8 cellular contexts compared by ENCODE assay signal in the genomic region with DNA sequence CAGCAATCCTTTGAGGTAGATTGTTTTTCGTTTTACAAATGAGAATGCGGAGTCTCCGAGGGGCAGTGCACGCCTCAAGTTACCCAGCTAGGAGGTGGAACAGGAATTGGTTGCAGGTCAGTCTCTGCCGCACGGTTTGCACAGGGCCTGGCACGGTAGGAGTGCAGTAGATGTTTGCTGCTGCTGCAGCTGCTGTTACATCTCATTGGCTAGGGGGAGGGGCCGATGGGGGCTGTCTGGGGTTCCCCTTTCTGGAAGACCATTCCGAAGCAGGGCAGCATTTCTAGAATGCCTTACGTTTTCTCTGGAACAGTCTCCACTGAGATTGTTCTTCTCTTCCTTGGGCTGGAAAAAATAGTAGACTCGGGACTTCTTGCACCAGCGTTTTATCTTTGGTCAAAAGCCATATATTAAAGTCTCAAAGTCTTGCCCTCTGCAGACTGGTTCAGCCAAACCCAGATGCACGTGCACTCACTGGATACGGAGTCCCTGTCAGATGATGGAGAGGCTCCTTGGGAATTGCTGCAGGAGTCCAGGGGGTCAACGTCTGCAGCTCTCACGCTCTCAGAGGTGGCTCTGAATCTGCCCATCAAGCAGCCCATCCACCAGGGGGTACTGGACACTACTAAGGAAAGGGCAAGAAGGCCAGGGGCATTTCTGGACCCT. TPM values are rescaled to one million over a fixed set of nuclear protein-coding genes. Genes with fewer than 3 reads are reported as not detected.
DNase-seq lines count a peak whose midpoint lies in the region; ATAC-seq and TF ChIP-seq lines count a peak whose summit lies in the region.

No MANE protein-coding gene starts in this region.

- ATAC-seq in HCT116 (no peak), HG02870 (IDR thresholded peaks at IDR 0.05; ENCODE audit: unreplicated experiment) (no peak)

- H3K36me3 Mint-ChIP-seq in endodermal cell (ENCODE audit: low read depth) = peaks cover 17% of the 10 kb centered on the region

- CTCF ChIA-PET in HCT116 (lab: Charles Lee) = interaction anchor here (0.8 kb wide), 1 partner anchor 9 kb away, joined by 3 read pairs; no protein-coding TSS in a partner anchor

- no TSS peak for BruUV-seq in HCT116 (replicated peaks; lab: Mats Ljungman, UMichigan)

- H3K9me3 ChIP-seq in HCT116 (ENCODE audit: control insufficient read depth in 1 of 2, insufficient read depth in 1 of 2, low read depth in 1 of 2, low read length in 2 of 2) (no peaks in the 10 kb centered on the region), endodermal cell (ENCODE audit: control insufficient read depth, low read length) (no peaks in the 10 kb centered on the region), parathyroid adenoma (ENCODE audit: control insufficient read depth, low read length) (no peaks in the 10 kb centered on the region)

- H3K79me2 ChIP-seq in HCT116 (ENCODE audit: insufficient read depth, low read length) (peaks cover 19% of the 10 kb centered on the region), parathyroid adenoma (peaks cover 16% of the 10 kb centered on the region)

- H3K9me3 Mint-ChIP-seq in endodermal cell = no peaks in the 10 kb centered on the region

- peak overlapping the region; percentile 94 for H3K4me2 ChIP-seq in HCT116 (ENCODE audit: low read length)
- H3K4me2 ChIP-seq in parathyroid adenoma (ENCODE audit: low read length) = peak overlapping the region; percentile 96

- peak overlapping the region; percentile 90 for H3K9ac ChIP-seq in HCT116 (ENCODE audit: low read length)
- no peak overlapping the region for H3K9ac ChIP-seq in endodermal cell (ENCODE audit: extremely low read depth, low read length, poor library complexity, severe bottlenecking)
- no peak overlapping the region for H3K9ac ChIP-seq in parathyroid adenoma

- TF ChIP-seq RAD21 in HCT116 (IDR thresholded peaks at IDR 0.05; ENCODE audit: low read depth) = no peak

- H2AFZ ChIP-seq in HCT116 (ENCODE audit: low read depth, low read length, poor library complexity, severe bottlenecking) (no peak overlapping the region), parathyroid adenoma (peak overlapping the region; percentile 96)

- peak overlapping the region; percentile 92 for H3K4me3 Mint-ChIP-seq in endodermal cell

- H3K27me3 Mint-ChIP-seq in endodermal cell (ENCODE audit: insufficient read depth) = peaks cover 1% of the 10 kb centered on the region

- H3K36me3 ChIP-seq in HCT116 (ENCODE audit: control insufficient read depth in 1 of 2, insufficient read depth in 2 of 2, low read length in 2 of 2) (peaks cover 3 to 8% of the 10 kb centered on the region in 2 experiments; a peak in 2 of 4 replicates), endodermal cell (ENCODE audit: control insufficient read depth, insufficient read depth, low read length) (peaks cover 22% of the 10 kb centered on the region), parathyroid adenoma (ENCODE audit: control insufficient read depth, insufficient read depth, low read length) (no peaks in the 10 kb centered on the region)

- WGBS in endodermal cell (ENCODE audit: insufficient coverage in 1 of 2, insufficient read length in 1 of 2), 2 experiments = 69 to 71% methylated on average over 16 of the region's 16 CpGs

- intact Hi-C loops in HCT116 (cut with micrococcal nuclease) = no loop called here

- no peaks in the 10 kb centered on the region for H3K9me2 ChIP-seq in HCT116 (ENCODE audit: insufficient read depth)

- RAD21 ChIA-PET in HCT116 (lab: Charles Lee; ENCODE audit: low non-redundant PET in 1 of 2, low total read pairs in 2 of 2, uncharacterized antibody in 2 of 2, unreplicated experiment in 2 of 2) = no interaction called here

- peak overlapping the region; percentile 60 to 100 for H3K4me3 ChIP-seq in HCT116 (replicated peaks in 1 of 2; ENCODE audit: low read depth in 1 of 2, low read length in 2 of 2)
- H3K4me3 ChIP-seq in WI38 (ENCODE audit: low read depth, low read length) = peak overlapping the region; percentile 98
- H3K4me3 ChIP-seq in endodermal cell (ENCODE audit: low read length) = peak overlapping the region; percentile 92
- H3K4me3 ChIP-seq in parathyroid adenoma (ENCODE audit: low read depth, low read length) = peak overlapping the region; percentile 73

- TF ChIP-seq CTCF in HCT116 (IDR thresholded peaks at IDR 0.05 in 2 of 3, conservative IDR thresholded peaks at IDR 0.05 in 1 of 3; ENCODE audit: borderline replicate concordance in 1 of 3, insufficient read depth in 1 of 3, low read depth in 2 of 3, low read length in 2 of 3) (peak in 1 of 3 experiments; percentile 6; a peak in 1 of 6 replicates), WI38 (IDR thresholded peaks at IDR 0.05; ENCODE audit: low read depth, low read length) (no peak), endodermal cell (conservative IDR thresholded peaks at IDR 0.05) (no peak), parathyroid adenoma (IDR thresholded peaks at IDR 0.05) (no peak)

- TF ChIP-seq POLR2A in HCT116 (IDR thresholded peaks at IDR 0.05; ENCODE audit: borderline replicate concordance, extremely low read depth, insufficient read depth, insufficient read length) = no peak

- H3K27ac ChIP-seq in HCT116 (ENCODE audit: low read depth, low read length) (no peak overlapping the region), endodermal cell (ENCODE audit: low read depth, low read length) (no peak overlapping the region), parathyroid adenoma (no peak overlapping the region)

- H3K27me3 ChIP-seq in HCT116 (ENCODE audit: insufficient read depth, low read length) (no peaks in the 10 kb centered on the region), endodermal cell (ENCODE audit: control insufficient read depth, insufficient read depth, low read length, poor library complexity, severe bottlenecking) (no peaks in the 10 kb centered on the region), parathyroid adenoma (ENCODE audit: control insufficient read depth, insufficient read depth, low read length) (no peaks in the 10 kb centered on the region)

- H4K20me1 ChIP-seq in HCT116 (ENCODE audit: insufficient read depth) = no peaks in the 10 kb centered on the region

- H3K4me1 ChIP-seq in HCT116 (ENCODE audit: control insufficient read depth in 1 of 2, insufficient read depth in 2 of 2, low read length in 2 of 2) (peaks cover 4 to 18% of the 10 kb centered on the region in 2 experiments; a peak in 3 of 4 replicates), endodermal cell (ENCODE audit: control insufficient read depth, insufficient read depth, low read length) (no peaks in the 10 kb centered on the region), parathyroid adenoma (no peaks in the 10 kb centered on the region)

- POLR2A ChIA-PET in HCT116 (lab: Charles Lee) = no interaction called here

- H3K27ac Mint-ChIP-seq in endodermal cell = peak overlapping the region; percentile 92

- no peak for DNase-seq in HCT116 (ENCODE audit: low read depth, low spot score)
- DNase-seq in endodermal cell = no peak
- no peak for DNase-seq in SW 1271 (lab: John Stamatoyannopoulos, UW)
- no peak for DNase-seq in NK-92 (lab: John Stamatoyannopoulos, UW; ENCODE audit: unreplicated experiment)
- no peak for DNase-seq in activated CD4-positive, CD25-positive, alpha-beta regulatory T cell treated with anti-CD3 and anti-CD28 coated beads, Interleukin-2, amount 50 U/mL, for 72 hours

- H3K4me1 Mint-ChIP-seq in endodermal cell = peaks cover 26% of the 10 kb centered on the region

TF ChIP-seq in HCT116, 20 proteins besides CTCF, POLR2A, EP300 and RAD21 (continues in another document):
- no peak for TF ChIP-seq SRF (IDR thresholded peaks at IDR 0.05; ENCODE audit: low read depth)
- TF ChIP-seq YY1 (IDR thresholded peaks at IDR 0.05; ENCODE audit: extremely low read depth, insufficient replicate concordance, low read depth, low read length) = no peak
- no peak for TF ChIP-seq ELF1 (IDR thresholded peaks at IDR 0.05; ENCODE audit: borderline replicate concordance, low read depth)
- TF ChIP-seq, protein P1, sequence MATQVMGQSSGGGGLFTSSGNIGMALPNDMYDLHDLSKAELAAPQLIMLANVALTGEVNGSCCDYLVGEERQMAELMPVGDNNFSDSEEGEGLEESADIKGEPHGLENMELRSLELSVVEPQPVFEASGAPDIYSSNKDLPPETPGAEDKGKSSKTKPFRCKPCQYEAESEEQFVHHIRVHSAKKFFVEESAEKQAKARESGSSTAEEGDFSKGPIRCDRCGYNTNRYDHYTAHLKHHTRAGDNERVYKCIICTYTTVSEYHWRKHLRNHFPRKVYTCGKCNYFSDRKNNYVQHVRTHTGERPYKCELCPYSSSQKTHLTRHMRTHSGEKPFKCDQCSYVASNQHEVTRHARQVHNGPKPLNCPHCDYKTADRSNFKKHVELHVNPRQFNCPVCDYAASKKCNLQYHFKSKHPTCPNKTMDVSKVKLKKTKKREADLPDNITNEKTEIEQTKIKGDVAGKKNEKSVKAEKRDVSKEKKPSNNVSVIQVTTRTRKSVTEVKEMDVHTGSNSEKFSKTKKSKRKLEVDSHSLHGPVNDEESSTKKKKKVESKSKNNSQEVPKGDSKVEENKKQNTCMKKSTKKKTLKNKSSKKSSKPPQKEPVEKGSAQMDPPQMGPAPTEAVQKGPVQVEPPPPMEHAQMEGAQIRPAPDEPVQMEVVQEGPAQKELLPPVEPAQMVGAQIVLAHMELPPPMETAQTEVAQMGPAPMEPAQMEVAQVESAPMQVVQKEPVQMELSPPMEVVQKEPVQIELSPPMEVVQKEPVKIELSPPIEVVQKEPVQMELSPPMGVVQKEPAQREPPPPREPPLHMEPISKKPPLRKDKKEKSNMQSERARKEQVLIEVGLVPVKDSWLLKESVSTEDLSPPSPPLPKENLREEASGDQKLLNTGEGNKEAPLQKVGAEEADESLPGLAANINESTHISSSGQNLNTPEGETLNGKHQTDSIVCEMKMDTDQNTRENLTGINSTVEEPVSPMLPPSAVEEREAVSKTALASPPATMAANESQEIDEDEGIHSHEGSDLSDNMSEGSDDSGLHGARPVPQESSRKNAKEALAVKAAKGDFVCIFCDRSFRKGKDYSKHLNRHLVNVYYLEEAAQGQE (IDR thresholded peaks at IDR 0.05; ENCODE audit: low read depth) = no peak
- no peak for TF ChIP-seq EZH2 (IDR thresholded peaks at IDR 0.05)
- TF ChIP-seq EZH2phosphoT487 (IDR thresholded peaks at IDR 0.05; ENCODE audit: borderline replicate concordance) = no peak

RNA-seq across cellular contexts. Expression of gene USP20, which starts 1.2 kb away (rescaled TPM):
- total RNA-seq in HCT116 (2021; ENCODE audit: unreplicated experiment) = 16.8 TPM
- 12.8 and 16.3 TPM in 2 replicates for polyA plus RNA-seq in HCT116 (2012)
- total RNA-seq in endodermal cell = 10 to 100 TPM; 24.4 to 25.8 TPM
- polyA plus RNA-seq in endodermal cell (2013, experiment 1 of 2) = 23.8 TPM
- 20.7 TPM for polyA plus RNA-seq in endodermal cell (2013, experiment 2 of 2)

RNA-seq across cellular contexts. Expression of gene C9orf78, which starts 1.4 kb away (rescaled TPM):
- total RNA-seq in HCT116 (2021; ENCODE audit: unreplicated experiment) (41.4 TPM), endodermal cell (10 to 100 TPM; 29.9 to 34.1 TPM)
- 43.3 and 43.5 TPM in 2 replicates for polyA plus RNA-seq in HCT116 (2012)
- polyA plus RNA-seq in endodermal cell (2013, experiment 1 of 2) = 42.8 TPM
- polyA plus RNA-seq in endodermal cell (2013, experiment 2 of 2) = 38.7 TPM

RNA-seq across cellular contexts. Expression of gene TOR1A, which starts 12.5 kb away (rescaled TPM):
- 24.4 TPM for total RNA-seq in HCT116 (2021; ENCODE audit: unreplicated experiment)
- 19.7 and 24.7 TPM in 2 replicates for polyA plus RNA-seq in HCT116 (2012)
- 10 to 100 TPM; 48.4 to 49.9 TPM for total RNA-seq in endodermal cell
- polyA plus RNA-seq in endodermal cell (2013, experiment 1 of 2) = 40.8 TPM
- polyA plus RNA-seq in endodermal cell (2013, experiment 2 of 2) = 38.2 TPM

RNA-seq across cellular contexts. Expression of gene TOR1B, which starts 33.5 kb away (rescaled TPM):
- total RNA-seq in HCT116 (2021; ENCODE audit: unreplicated experiment) = 19.0 TPM
- polyA plus RNA-seq in HCT116 (2012) = 12.2 and 13.8 TPM in 2 replicates
- 10 to 100 TPM; 15.2 to 16.9 TPM for total RNA-seq in endodermal cell
- polyA plus RNA-seq in endodermal cell (2013, experiment 1 of 2) = 18.2 TPM
- 15.5 TPM for polyA plus RNA-seq in endodermal cell (2013, experiment 2 of 2)
